In the genomic region with DNA sequence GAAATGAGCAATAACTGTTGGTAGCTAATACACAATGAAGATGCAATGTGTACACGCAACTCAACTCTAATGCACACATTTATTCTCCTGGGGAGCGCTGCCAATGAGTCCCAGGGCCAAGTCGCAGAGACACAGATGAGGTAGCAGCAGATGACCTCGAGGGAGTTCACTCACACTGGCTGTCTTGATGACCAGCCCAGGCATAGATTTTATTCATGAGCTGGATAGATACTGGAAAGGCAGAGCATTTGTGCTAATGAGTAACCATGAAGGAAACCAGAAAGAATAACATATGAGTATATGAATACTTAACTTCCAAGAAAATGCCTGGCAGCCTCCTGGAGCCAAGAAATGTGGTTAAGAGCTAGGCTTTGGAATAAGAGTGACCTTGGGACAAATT, we compare ENCODE assay signal across 19 cellular contexts. TPM values are rescaled to one million over a fixed set of nuclear protein-coding genes. Genes with fewer than 3 reads are reported as not detected.
"Had no signal": no experiment of that assay in that cellular context is flagged by ENCODE, and none has a peak within 500 bp of the region (broad histone marks: within the 10 kb centered on the region; RNA-seq: fewer than 3 reads in every experiment).

No MANE protein-coding gene starts in this region.

- H3K27me3 ChIP-seq: ascending aorta, foreskin keratinocyte, thyroid gland had no signal

- H3K27ac Mint-ChIP-seq: activated naive CD4-positive, alpha-beta T cell treated with anti-CD3 and anti-CD28 coated beads, Interleukin-2, amount 10 ng/mL, durations not matched to agents 7 days and 5 days; activated naive CD8-positive, alpha-beta T cell treated with anti-CD3 and anti-CD28 coated beads, Interleukin-2, amount 50 U/mL, for 24 hours; immature natural killer cell; natural killer cell treated with Interleukin-12 subunit alpha and Interleukin-12 subunit beta and Interleukin-15 and Interleukin-18, amount 100 ng/mL, for 72 hours; stimulated activated naive B cell treated with anti-CD40 and anti-IgM and Interleukin-4, amounts not matched to agents 10 μg/mL and 1 μg/mL and 100 μg/mL, for 72 hours; T-helper 1 cell treated with Interleukin-12 subunit alpha and Interleukin-12 subunit beta and Interleukin-4 antibody, amounts not matched to agents 30 μg/mL and 1 μg/mL, for 36 hours had no signal

- ATAC-seq: activated naive CD8-positive, alpha-beta T cell treated with anti-CD3 and anti-CD28 coated beads, Interleukin-2, amount 50 U/mL, for 24 hours; activated T-cell treated with anti-CD3 and anti-CD28 coated beads, Interleukin-2, amount 50 U/mL, for 4 hours; foreskin keratinocyte; left cardiac atrium; natural killer cell treated with Interleukin-12 subunit alpha and Interleukin-12 subunit beta and Interleukin-15 and Interleukin-18, amount 100 ng/mL, for 72 hours; stimulated activated naive B cell treated with anti-CD40 and anti-IgM and Interleukin-4, amounts not matched to agents 10 μg/mL and 1 μg/mL and 100 μg/mL, for 72 hours had no signal

- H3K4me1 ChIP-seq: ascending aorta, foreskin keratinocyte, thyroid gland had no signal

- DNase-seq: activated CD4-positive, alpha-beta T cell treated with anti-CD3 and anti-CD28 coated beads, Interleukin-2, amount 50 U/mL, for 1 hour; activated CD4-positive, CD25-positive, alpha-beta regulatory T cell treated with anti-CD3 and anti-CD28 coated beads, Interleukin-2, amount 50 U/mL, for 72 hours; activated CD8-positive, alpha-beta memory T cell treated with anti-CD3 and anti-CD28 coated beads, Interleukin-2, amount 50 U/mL, for 4 hours; activated naive CD4-positive, alpha-beta T cell treated with anti-CD3 and anti-CD28 coated beads, Interleukin-2, amount 10 ng/mL, durations not matched to agents 7 days and 5 days; activated naive CD8-positive, alpha-beta T cell treated with anti-CD3 and anti-CD28 coated beads, Interleukin-2, amount 50 U/mL, for 24 hours; activated T-cell treated with anti-CD3 and anti-CD28 coated beads, Interleukin-2, amount 50 U/mL, for 4 hours; dermis blood vessel endothelial cell; effector memory CD4-positive, alpha-beta T cell; foreskin keratinocyte; glutamatergic neuron; immature natural killer cell; left cardiac atrium; occipital lobe; stimulated activated naive B cell treated with anti-CD40 and anti-IgM and Interleukin-4, amounts not matched to agents 10 μg/mL and 1 μg/mL and 100 μg/mL, for 72 hours; thyroid gland had no signal

- H3K4me1 Mint-ChIP-seq: activated naive CD4-positive, alpha-beta T cell treated with anti-CD3 and anti-CD28 coated beads, Interleukin-2, amount 10 ng/mL, durations not matched to agents 7 days and 5 days; activated naive CD8-positive, alpha-beta T cell treated with anti-CD3 and anti-CD28 coated beads, Interleukin-2, amount 50 U/mL, for 24 hours; immature natural killer cell; stimulated activated naive B cell treated with anti-CD40 and anti-IgM and Interleukin-4, amounts not matched to agents 10 μg/mL and 1 μg/mL and 100 μg/mL, for 72 hours had no signal

- H3K36me3 ChIP-seq: thyroid gland had no signal

- H3K9me3 Mint-ChIP-seq: activated T-cell treated with anti-CD3 and anti-CD28 coated beads, Interleukin-2, amount 50 U/mL, for 4 hours; natural killer cell treated with Interleukin-12 subunit alpha and Interleukin-12 subunit beta and Interleukin-15 and Interleukin-18, amount 100 ng/mL, for 72 hours; T-helper 1 cell treated with Interleukin-12 subunit alpha and Interleukin-12 subunit beta and Interleukin-4 antibody, amounts not matched to agents 30 μg/mL and 1 μg/mL, for 36 hours had no signal

- H3K27me3 Mint-ChIP-seq: activated naive CD4-positive, alpha-beta T cell treated with anti-CD3 and anti-CD28 coated beads, Interleukin-2, amount 10 ng/mL, durations not matched to agents 7 days and 5 days; activated naive CD8-positive, alpha-beta T cell treated with anti-CD3 and anti-CD28 coated beads, Interleukin-2, amount 50 U/mL, for 24 hours; natural killer cell treated with Interleukin-12 subunit alpha and Interleukin-12 subunit beta and Interleukin-15 and Interleukin-18, amount 100 ng/mL, for 72 hours; stimulated activated naive B cell treated with anti-CD40 and anti-IgM and Interleukin-4, amounts not matched to agents 10 μg/mL and 1 μg/mL and 100 μg/mL, for 72 hours had no signal

- H3K27ac ChIP-seq: ascending aorta, foreskin keratinocyte, thyroid gland, VCaP had no signal

- H3K4me3 ChIP-seq: ascending aorta, thyroid gland had no signal

- H3K4me3 Mint-ChIP-seq: activated naive CD4-positive, alpha-beta T cell treated with anti-CD3 and anti-CD28 coated beads, Interleukin-2, amount 10 ng/mL, durations not matched to agents 7 days and 5 days; activated naive CD8-positive, alpha-beta T cell treated with anti-CD3 and anti-CD28 coated beads, Interleukin-2, amount 50 U/mL, for 24 hours; activated T-cell treated with anti-CD3 and anti-CD28 coated beads, Interleukin-2, amount 50 U/mL, for 4 hours; immature natural killer cell; natural killer cell treated with Interleukin-12 subunit alpha and Interleukin-12 subunit beta and Interleukin-15 and Interleukin-18, amount 100 ng/mL, for 72 hours; stimulated activated naive B cell treated with anti-CD40 and anti-IgM and Interleukin-4, amounts not matched to agents 10 μg/mL and 1 μg/mL and 100 μg/mL, for 72 hours; T-helper 1 cell treated with Interleukin-12 subunit alpha and Interleukin-12 subunit beta and Interleukin-4 antibody, amounts not matched to agents 30 μg/mL and 1 μg/mL, for 36 hours had no signal

- H3K9me3 ChIP-seq: ascending aorta, thyroid gland had no signal

RNA-seq across cellular contexts. Expression of a gene that starts 42.3 kb away (rescaled TPM):
- total RNA-seq: ascending aorta; dermis blood vessel endothelial cell; natural killer cell treated with Interleukin-12 subunit alpha and Interleukin-12 subunit beta and Interleukin-15 and Interleukin-18, amount 100 ng/mL, for 72 hours had no signal
